Comparison of ENCODE assay signal across 11 cellular contexts in the genomic region with DNA sequence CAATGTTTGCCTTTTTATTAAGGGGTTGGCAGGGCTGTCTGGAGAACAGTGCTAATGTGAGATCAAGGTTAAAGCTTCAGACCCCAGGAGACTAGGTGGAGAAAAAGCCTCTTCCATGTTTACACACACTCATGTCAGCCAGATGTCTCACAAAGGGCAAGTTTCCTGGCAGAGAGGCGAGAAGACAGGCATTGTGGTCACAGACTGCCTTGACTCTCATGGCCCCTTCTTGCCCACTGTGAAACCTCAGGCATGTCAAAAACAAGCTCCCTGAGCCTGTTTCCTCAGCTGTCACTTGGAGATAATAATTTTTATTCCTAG.
DNase-seq lines count a peak whose midpoint lies in the region; ATAC-seq and TF ChIP-seq lines count a peak whose summit lies in the region.
"Had no signal": no experiment of that assay in that cellular context is flagged by ENCODE, and none has a peak within 500 bp of the region (broad histone marks: within the 10 kb centered on the region; RNA-seq: fewer than 3 reads in every experiment).

No MANE protein-coding gene starts in this region.

- H3K9ac ChIP-seq in BLaER1 = no peak overlapping the region
- no peak overlapping the region for H3K9ac ChIP-seq in IMR-90 (ENCODE audit: low read depth, low read length)

- H3K36me3 ChIP-seq in BLaER1 = peaks cover 16% of the 10 kb centered on the region; the same call in 1 of the 2 replicates
- H3K36me3 ChIP-seq in IMR-90 (ENCODE audit: control insufficient read depth, insufficient read depth, low read length) = no peaks in the 10 kb centered on the region
- H3K36me3 ChIP-seq in CD8-positive, alpha-beta T cell (ENCODE audit: insufficient read depth, low read length) = no peaks in the 10 kb centered on the region
- no peaks in the 10 kb centered on the region for H3K36me3 ChIP-seq in WERI-Rb-1
- H3K36me3 ChIP-seq in effector memory CD4-positive, alpha-beta T cell (ENCODE audit: control insufficient read depth, insufficient read depth, low read length) = no peaks in the 10 kb centered on the region

- no peaks in the 10 kb centered on the region; the same call in 1 of the 2 replicates for H3K9me1 ChIP-seq in IMR-90 (ENCODE audit: insufficient read depth, low read length)

- no peaks in the 10 kb centered on the region for H3K36me3 Mint-ChIP-seq in CD8-positive, alpha-beta T cell

- DNase-seq in IMR-90 (peak; percentile 57), amniotic epithelial cell (ENCODE audit: low read depth) (peak; percentile 64), kidney tubule cell (ENCODE audit: low spot score) (peak; percentile 79), WERI-Rb-1 (no peak), RWPE1 (ENCODE audit: low spot score) (no peak)
- DNase-seq in CD8-positive, alpha-beta T cell = no peak
- DNase-seq in effector memory CD4-positive, alpha-beta T cell = no peak
- DNase-seq: GF-D8; NCI-H187; stimulated activated CD4-positive, alpha-beta T cell treated with anti-CD3 and anti-CD28 coated beads, Interleukin-4, amount 100 ng/mL, for 1 hour had no signal

- H3K14ac ChIP-seq in IMR-90 (replicated peaks; ENCODE audit: low read depth, low read length) = no peak overlapping the region

- no peak overlapping the region for H2AK5ac ChIP-seq in IMR-90 (ENCODE audit: low read depth, low read length)

- no TSS peak for BruUV-seq in IMR-90 (replicated peaks; lab: Mats Ljungman, UMichigan)

- no peak overlapping the region for H3K23ac ChIP-seq in IMR-90 (ENCODE audit: low read depth, low read length)

- H3K4me1 ChIP-seq in BLaER1 = peaks cover 19% of the 10 kb centered on the region
- peaks cover 5% of the 10 kb centered on the region; the same call in 1 of the 2 replicates for H3K4me1 ChIP-seq in IMR-90 (ENCODE audit: control insufficient read depth, insufficient read depth, low read length)
- H3K4me1 ChIP-seq in CD8-positive, alpha-beta T cell (ENCODE audit: insufficient read depth, low read length) = no peaks in the 10 kb centered on the region
- no peaks in the 10 kb centered on the region for H3K4me1 ChIP-seq in effector memory CD4-positive, alpha-beta T cell (ENCODE audit: control insufficient read depth, insufficient read depth, low read length, poor library complexity, severe bottlenecking)

- CTCF ChIA-PET in IMR-90 (lab: Yijun Ruan, JAX) (no interaction called here), RWPE1 (lab: Yijun Ruan, JAX) (no interaction called here)
- CTCF ChIA-PET in CD8-positive, alpha-beta T cell (lab: Charles Lee) = no interaction called here

- H3K9me3 Mint-ChIP-seq in CD8-positive, alpha-beta T cell = no peaks in the 10 kb centered on the region

- no peak overlapping the region for H3K18ac ChIP-seq in IMR-90 (ENCODE audit: low read depth, low read length)

- H2BK5ac ChIP-seq in IMR-90 (ENCODE audit: low read depth, low read length, poor library complexity, severe bottlenecking) = no peak overlapping the region

- no peaks in the 10 kb centered on the region for H4K20me1 ChIP-seq in BLaER1
- H4K20me1 ChIP-seq in IMR-90 (ENCODE audit: insufficient read depth, low read length) = peaks cover 4% of the 10 kb centered on the region; the same call in 1 of the 2 replicates

- no peak for TF ChIP-seq POLR2A in IMR-90 (IDR thresholded peaks at IDR 0.05; ENCODE audit: low read depth, low read length)

- H3K79me1 ChIP-seq in IMR-90 (ENCODE audit: low read depth in 1 of 2, low read length in 2 of 2) = no peaks in the 10 kb centered on the region

- in situ Hi-C loops in IMR-90 (cut with MboI; ENCODE audit: low sequenced_read_pairs) = no loop called here

- H4K91ac ChIP-seq in IMR-90 (ENCODE audit: insufficient read depth, low read depth, low read length) = no peak overlapping the region

- no peak overlapping the region for H2AK9ac ChIP-seq in IMR-90 (replicated peaks; ENCODE audit: low read depth, low read length, poor library complexity)

- peak overlapping the region; percentile 48 for H3K4me2 ChIP-seq in BLaER1
- H3K4me2 ChIP-seq in IMR-90 (ENCODE audit: low read depth, low read length) = no peak overlapping the region

- H3K27me3 ChIP-seq in BLaER1 (no peaks in the 10 kb centered on the region), IMR-90 (ENCODE audit: control insufficient read depth, insufficient read depth, low read length) (no peaks in the 10 kb centered on the region), WERI-Rb-1 (ENCODE audit: insufficient read depth, low read depth, severe bottlenecking) (no peaks in the 10 kb centered on the region)
- no peaks in the 10 kb centered on the region for H3K27me3 ChIP-seq in CD8-positive, alpha-beta T cell (ENCODE audit: insufficient read depth, low read length)
- no peaks in the 10 kb centered on the region for H3K27me3 ChIP-seq in effector memory CD4-positive, alpha-beta T cell (replicated peaks; ENCODE audit: control insufficient read depth, insufficient read depth, low read length, poor library complexity, severe bottlenecking)

- peaks cover 2% of the 10 kb centered on the region for H3K27me3 Mint-ChIP-seq in CD8-positive, alpha-beta T cell (ENCODE audit: low read depth)

- no peak overlapping the region for H3K27ac Mint-ChIP-seq in CD8-positive, alpha-beta T cell

- TF ChIP-seq CTCF in IMR-90 (conservative IDR thresholded peaks at IDR 0.05; ENCODE audit: low read depth, low read length) (no peak), WERI-Rb-1 (IDR thresholded peaks at IDR 0.05; ENCODE audit: low read depth, low read length) (no peak), RWPE1 (conservative IDR thresholded peaks at IDR 0.05; ENCODE audit: low read depth) (no peak)
- TF ChIP-seq CTCF in CD8-positive, alpha-beta T cell (IDR thresholded peaks at IDR 0.05) = no peak

- dilution Hi-C loops in IMR-90 (cut with HindIII; ENCODE audit: low sequenced_read_pairs, unreplicated experiment) = no loop called here

- H2BK120ac ChIP-seq in IMR-90 (ENCODE audit: low read depth, low read length) = no peak overlapping the region

- H4K5ac ChIP-seq in IMR-90 (ENCODE audit: low read depth, low read length) = no peak overlapping the region

- peak; percentile 59 for ATAC-seq in IMR-90 (ENCODE audit: low read depth)
- ATAC-seq in CD8-positive, alpha-beta T cell = no peak

- H4K8ac ChIP-seq in IMR-90 (ENCODE audit: low read depth in 2 of 2, low read length in 2 of 2) = no peak overlapping the region

- H2BK15ac ChIP-seq in IMR-90 (ENCODE audit: low read depth, low read length) = no peak overlapping the region

- H3K9me3 ChIP-seq in BLaER1 (no peaks in the 10 kb centered on the region), IMR-90 (ENCODE audit: control insufficient read depth, insufficient read depth, low read length) (no peaks in the 10 kb centered on the region), WERI-Rb-1 (ENCODE audit: severe bottlenecking) (no peaks in the 10 kb centered on the region)
- H3K9me3 ChIP-seq in CD8-positive, alpha-beta T cell (ENCODE audit: low read length) = no peaks in the 10 kb centered on the region
- H3K9me3 ChIP-seq in effector memory CD4-positive, alpha-beta T cell (ENCODE audit: control insufficient read depth, low read length) = no peaks in the 10 kb centered on the region

- POLR2A ChIA-PET in IMR-90 (lab: Charles Lee; ENCODE audit: unreplicated experiment) = no interaction called here
- POLR2A ChIA-PET in CD8-positive, alpha-beta T cell (lab: Charles Lee) = no interaction called here
- POLR2A ChIA-PET in RWPE1 (lab: Yijun Ruan, JAX; ENCODE audit: low non-redundant PET) = no interaction called here

- peaks cover 9% of the 10 kb centered on the region for H3K4me1 Mint-ChIP-seq in CD8-positive, alpha-beta T cell (ENCODE audit: low read depth)

- TF ChIP-seq RAD21 in IMR-90 (IDR thresholded peaks at IDR 0.05; ENCODE audit: low read length) = no peak

- WGBS in IMR-90 (ENCODE audit: extremely low coverage in 2 of 2, insufficient read length in 1 of 2), 2 experiments = 33% methylated on average over 1 of the region's 1 CpG; no CpG with 5 or more reads in 1 of the 2 experiments

- H3K4ac ChIP-seq in IMR-90 (ENCODE audit: low read depth, low read length) = no peak overlapping the region

- H3K56ac ChIP-seq in IMR-90 (ENCODE audit: extremely low read depth, insufficient read depth, low read length) = no peak overlapping the region

- H2BK20ac ChIP-seq in IMR-90 (ENCODE audit: low read depth, low read length) = no peak overlapping the region

- no peak overlapping the region for H3K4me3 Mint-ChIP-seq in CD8-positive, alpha-beta T cell

- peak overlapping the region; percentile 15; the same call in 1 of the 2 replicates for H3K27ac ChIP-seq in BLaER1
- no peak overlapping the region for H3K27ac ChIP-seq in IMR-90 (ENCODE audit: insufficient read depth, low read length)
- no peak overlapping the region for H3K27ac ChIP-seq in CD8-positive, alpha-beta T cell (ENCODE audit: low read depth, low read length)
- H3K27ac ChIP-seq in WERI-Rb-1 = no peak overlapping the region
- H3K27ac ChIP-seq in RWPE1 = no peak overlapping the region
- no peak overlapping the region for H3K27ac ChIP-seq in effector memory CD4-positive, alpha-beta T cell (ENCODE audit: insufficient read depth, low read length, poor library complexity, severe bottlenecking)

- intact Hi-C loops in IMR-90 (cut with micrococcal nuclease) = no loop called here
- intact Hi-C loops in CD8-positive, alpha-beta T cell (cut with DNase I, micrococcal nuclease) = no loop called here

- H3K4me3 ChIP-seq in BLaER1 (no peak overlapping the region), IMR-90 (ENCODE audit: insufficient read depth, low read depth, low read length) (no peak overlapping the region), WERI-Rb-1 (ENCODE audit: low read depth, low read length) (no peak overlapping the region)
- no peak overlapping the region for H3K4me3 ChIP-seq in CD8-positive, alpha-beta T cell (ENCODE audit: low read depth, low read length)
- H3K4me3 ChIP-seq in effector memory CD4-positive, alpha-beta T cell (ENCODE audit: insufficient read depth, low read depth, low read length, poor library complexity, severe bottlenecking) = no peak overlapping the region

- H2AFZ ChIP-seq in IMR-90 (replicated peaks; ENCODE audit: low read length, poor library complexity) = no peak overlapping the region

TF ChIP-seq in IMR-90, 13 proteins besides CTCF, POLR2A, EP300 and RAD21:
- TF ChIP-seq MXI1 (IDR thresholded peaks at IDR 0.05; ENCODE audit: borderline replicate concordance, low read depth, low read length) = no peak
- no peak for TF ChIP-seq NFE2L2 (IDR thresholded peaks at IDR 0.05; ENCODE audit: low read depth, low read length)

Comparison
In these comparisons a context has a peak if more than half of its experiments do, and no peak if none do; other contexts are left out.
1. DNase-seq: peak in IMR-90 (single experiment), amniotic epithelial cell (single experiment) and kidney tubule cell (single experiment); none in CD8-positive, alpha-beta T cell (0 of 7), WERI-Rb-1 (single experiment), RWPE1 (single experiment) and effector memory CD4-positive, alpha-beta T cell (0 of 3).